Comparison of ENCODE assay signal across 3 cellular contexts in genomic region chr2:216929338-216929737, GRCh38.
DNase-seq lines count a peak whose midpoint lies in the region; ATAC-seq, FAIRE-seq and TF ChIP-seq lines count a peak whose summit lies in the region.
"Not testable (repeated sequence)": the region's sequence is repeated elsewhere in the genome, so short reads cannot be mapped to it uniquely, and the experiment has no call there.

No MANE protein-coding gene starts in this region.

- in situ Hi-C loops in K562 (cut with MboI): not testable (repeated sequence)

- 8% methylated on average over 4 of the region's 4 CpGs for WGBS in K562 (ENCODE audit: insufficient coverage, low coverage, missing lambda C conversion rate)

- not testable (repeated sequence) for H3K9me3 ChIP-seq in HEK293 (ENCODE audit: control insufficient read depth, insufficient read depth, low read depth, low read length); K562 (replicated peaks; ENCODE audit: control insufficient read depth, insufficient read depth, low read depth, low read length)

- H3K4me1 ChIP-seq in HEK293 (ENCODE audit: control insufficient read depth, insufficient read depth, low read length): not testable (repeated sequence)
- peaks cover 7 to 18% of the 10 kb centered on the region in 2 experiments for H3K4me1 ChIP-seq in K562 (replicated peaks in 1 of 2; ENCODE audit: control insufficient read depth in 2 of 2, insufficient read depth in 2 of 2, low read length in 2 of 2)

- H3K4me3 Mint-ChIP-seq in activated naive CD8-positive, alpha-beta T cell: not testable (repeated sequence)

- not testable (repeated sequence) for H3K36me3 ChIP-seq in HEK293 (ENCODE audit: control insufficient read depth in 2 of 2, insufficient read depth in 1 of 2, low read length in 2 of 2); K562 (ENCODE audit: control insufficient read depth, insufficient read depth, low read length)

- not testable (repeated sequence) for H3K27me3 Mint-ChIP-seq in activated naive CD8-positive, alpha-beta T cell

- H3K9me3 Mint-ChIP-seq in activated naive CD8-positive, alpha-beta T cell (ENCODE audit: low read depth): not testable (repeated sequence)

- H3K27ac Mint-ChIP-seq in activated naive CD8-positive, alpha-beta T cell: peak overlapping the region; percentile 12

- CTCF ChIA-PET in HEK293 (lab: Yijun Ruan, JAX); K562 (lab: Yijun Ruan, JAX; ENCODE audit: low intra/inter-chr PET ratio): not testable (repeated sequence)

- intact Hi-C loops in K562 (cut with micrococcal nuclease): not testable (repeated sequence)

- not testable (repeated sequence) for TF ChIP-seq EP300 in K562 (IDR thresholded peaks at IDR 0.05; ENCODE audit: low read length)

- H3K79me2 ChIP-seq in K562 (ENCODE audit: control insufficient read depth, insufficient read depth, low read length): not testable (repeated sequence)

- not testable (repeated sequence) for H3K4me1 Mint-ChIP-seq in activated naive CD8-positive, alpha-beta T cell (ENCODE audit: low read depth)

- not testable (repeated sequence) for H3K36me3 Mint-ChIP-seq in activated naive CD8-positive, alpha-beta T cell

- not testable (repeated sequence) for H2AFZ ChIP-seq in K562 (ENCODE audit: low read depth, low read length)

- H3K4me2 ChIP-seq in K562 (ENCODE audit: insufficient read depth, low read length): not testable (repeated sequence)

- not testable (repeated sequence) for H3K27ac ChIP-seq in HEK293 (ENCODE audit: extremely low read depth, low read depth, low read length); K562 (ENCODE audit: extremely low read depth, low read depth, low read length)

- H3K4me3 ChIP-seq in HEK293 (ENCODE audit: low read depth, low read length); K562: not testable (repeated sequence)

- POLR2A ChIA-PET in HEK293 (lab: Yijun Ruan, JAX): not testable (repeated sequence)
- POLR2A ChIA-PET in K562 (lab: Yijun Ruan, JAX): interaction anchor here (0.6 kb wide), 1 partner anchor 13 kb away, joined by 3 read pairs; no protein-coding TSS in a partner anchor

- not testable (repeated sequence) for DNase-seq in K562 (ENCODE audit: extremely low read depth in 1 of 4, low spot score in 3 of 4)

- BruUV-seq in K562 (replicated peaks; lab: Mats Ljungman, UMichigan): not testable (repeated sequence)

- TF ChIP-seq RAD21 in K562 (CRISPR knock-in tag; conservative IDR thresholded peaks at IDR 0.05 in 1 of 2, IDR thresholded peaks at IDR 0.05 in 1 of 2): not testable (repeated sequence)

- H3K9me1 ChIP-seq in K562 (ENCODE audit: control insufficient read depth, insufficient read depth, low read length): not testable (repeated sequence)

- not testable (repeated sequence) for TF ChIP-seq POLR2A in K562 (conservative IDR thresholded peaks at IDR 0.05)

- not testable (repeated sequence) for FAIRE-seq in K562 (lab: Jason Lieb, UNC)

- not testable (repeated sequence) for ATAC-seq in K562

- H4K20me1 ChIP-seq in K562 (replicated peaks; ENCODE audit: control insufficient read depth, insufficient read depth, low read length): not testable (repeated sequence)

- not testable (repeated sequence) for H3K9ac ChIP-seq in K562 (ENCODE audit: insufficient read depth in 1 of 2, low read depth in 2 of 2, low read length in 2 of 2)

- not testable (repeated sequence) for H3K27me3 ChIP-seq in K562 (ENCODE audit: control insufficient read depth in 2 of 2, insufficient read depth in 2 of 2, low read length in 2 of 2)

- TF ChIP-seq CTCF in HEK293 (tag by site-specific recombination; IDR thresholded peaks at IDR 0.05); K562 (IDR thresholded peaks at IDR 0.05 in 2 of 3, conservative IDR thresholded peaks at IDR 0.05 in 1 of 3; ENCODE audit: insufficient read depth in 2 of 3, low read depth in 1 of 3, low read length in 3 of 3): not testable (repeated sequence)

TF ChIP-seq in HEK293, 187 proteins besides CTCF, POLR2A, EP300 and RAD21:
- TF ChIP-seq ZNF146 (tag by site-specific recombination; IDR thresholded peaks at IDR 0.05): peak; percentile 63
TF ChIP-seq in HEK293: peak in this region for 1; not testable (repeated sequence) for 186.

TF ChIP-seq in K562, 482 proteins besides CTCF, POLR2A, EP300 and RAD21:
- TF ChIP-seq ZNF146 (CRISPR knock-in tag; IDR thresholded peaks at IDR 0.05; ENCODE audit: unreplicated experiment): peak; percentile 53
TF ChIP-seq in K562: peak in this region for 1; not testable (repeated sequence) for 481.
